26 cellular contexts compared by ENCODE assay signal in genomic region chr10:97123713-97124112, GRCh38.
DNase-seq lines count a peak whose midpoint lies in the region; ATAC-seq and TF ChIP-seq lines count a peak whose summit lies in the region.
"Had no signal": no experiment of that assay in that cellular context is flagged by ENCODE, and none has a peak within 500 bp of the region (broad histone marks: within the 10 kb centered on the region; RNA-seq: fewer than 3 reads in every experiment).

No MANE protein-coding gene starts in this region.

- TF ChIP-seq POLR2A in spleen (IDR thresholded peaks at IDR 0.05): no peak
- no peak for TF ChIP-seq POLR2A in vagina (IDR thresholded peaks at IDR 0.05)

- peaks cover 0 to 30% (median 6%) of the 10 kb centered on the region in 7 donors for H3K27me3 ChIP-seq in spleen (replicated peaks in 1 of 7)
- no peaks in the 10 kb centered on the region for H3K27me3 ChIP-seq in vagina
- H3K27me3 ChIP-seq: BE2C, brain microvascular endothelial cell, testis had no signal

- ATAC-seq in left ventricle myocardium superior: no peak
- ATAC-seq: GM12878, heart right ventricle, HepG2, left cardiac atrium had no signal

- 72 to 80% (median 72%) methylated on average over 7 of the region's 7 CpGs for WGBS in spleen, 5 donors

- H3K4me3 ChIP-seq in spleen: no peak overlapping the region
- H3K4me3 ChIP-seq in vagina: no peak overlapping the region
- H3K4me3 ChIP-seq: GM12878, heart right ventricle, SJSA1, testis had no signal

- H3K9me3 ChIP-seq in spleen: no peaks in the 10 kb centered on the region
- H3K9me3 ChIP-seq in vagina: no peaks in the 10 kb centered on the region
- H3K9me3 ChIP-seq: BE2C, heart right ventricle, SJSA1, testis had no signal

- TF ChIP-seq CTCF in spleen (IDR thresholded peaks at IDR 0.05 in 8 of 11, conservative IDR thresholded peaks at IDR 0.05 in 3 of 11) (no peak), vagina (IDR thresholded peaks at IDR 0.05) (no peak)

- DNase-seq in cardiac septum (ENCODE audit: low spot score) (peak; percentile 29), left ventricle myocardium superior (no peak), NCI-H510A (lab: John Stamatoyannopoulos, UW) (peak; percentile 27), medulla oblongata (ENCODE audit: extremely low spot score) (peak; percentile 62), spleen (peak; percentile 15), vagina (ENCODE audit: extremely low spot score in 2 of 2) (no peak), DMS 273 (lab: John Stamatoyannopoulos, UW; ENCODE audit: unreplicated experiment) (no peak)
- DNase-seq in activated CD4-positive, CD25-positive, alpha-beta regulatory T cell treated with anti-CD3 and anti-CD28 coated beads, Interleukin-2, amount 50 U/mL, for 72 hours: no peak
- DNase-seq: activated CD4-positive, alpha-beta T cell treated with anti-CD3 and anti-CD28 coated beads for 4 hours; activated naive CD4-positive, alpha-beta T cell; activated T-cell treated with anti-CD3 and anti-CD28 coated beads, Interleukin-2, amount 50 U/mL, for 48 hours; BE2C; brain microvascular endothelial cell; effector CD8-positive, alpha-beta T cell; H7; heart right ventricle; Kasumi-1; left cardiac atrium; stimulated activated CD4-positive, alpha-beta T cell treated with anti-CD3 and anti-CD28 coated beads, Interleukin-12 subunit alpha, Interleukin-12 subunit beta, amount 100 ng/mL, for 4 hours; stimulated activated CD4-positive, alpha-beta T cell treated with anti-CD3 and anti-CD28 coated beads, Interleukin-4, amount 100 ng/mL, for 24 hours; stimulated activated naive CD4-positive, alpha-beta T cell treated with Interleukin-2 at 50 U/mL for 16 hours; T-helper 1 cell; testis had no signal

- H3K36me3 ChIP-seq in spleen (no peaks in the 10 kb centered on the region), vagina (no peaks in the 10 kb centered on the region)
- H3K36me3 ChIP-seq: BE2C, brain microvascular endothelial cell, heart right ventricle, SJSA1 had no signal

- H3K4me1 ChIP-seq in spleen (no peaks in the 10 kb centered on the region), vagina (no peaks in the 10 kb centered on the region)
- H3K4me1 ChIP-seq: heart right ventricle, SJSA1, testis had no signal

- intact Hi-C loops in cardiac septum (cut with DNase I) (no loop called here), left ventricle myocardium superior (cut with micrococcal nuclease) (no loop called here), spleen (cut with DNase I; ENCODE audit: low total_unique reads) (no loop called here), vagina (cut with DNase I) (no loop called here)

- no peak overlapping the region for H3K27ac ChIP-seq in spleen
- H3K27ac ChIP-seq in vagina: no peak overlapping the region
- H3K27ac ChIP-seq: brain microvascular endothelial cell, heart right ventricle, SJSA1, testis had no signal

Comparison
In these comparisons a context has a peak if more than half of its experiments do, and no peak if none do; other contexts are left out.
1. DNase-seq: peak in cardiac septum (single experiment), NCI-H510A (single experiment), medulla oblongata (single experiment) and spleen (single experiment); none in left ventricle myocardium superior (single experiment), vagina (0 of 2), activated CD4-positive, CD25-positive, alpha-beta regulatory T cell treated with anti-CD3 and anti-CD28 coated beads, Interleukin-2, amount 50 U/mL, for 72 hours (single experiment) and DMS 273 (single experiment).